21 cellular contexts compared by ENCODE assay signal in the genomic region with DNA sequence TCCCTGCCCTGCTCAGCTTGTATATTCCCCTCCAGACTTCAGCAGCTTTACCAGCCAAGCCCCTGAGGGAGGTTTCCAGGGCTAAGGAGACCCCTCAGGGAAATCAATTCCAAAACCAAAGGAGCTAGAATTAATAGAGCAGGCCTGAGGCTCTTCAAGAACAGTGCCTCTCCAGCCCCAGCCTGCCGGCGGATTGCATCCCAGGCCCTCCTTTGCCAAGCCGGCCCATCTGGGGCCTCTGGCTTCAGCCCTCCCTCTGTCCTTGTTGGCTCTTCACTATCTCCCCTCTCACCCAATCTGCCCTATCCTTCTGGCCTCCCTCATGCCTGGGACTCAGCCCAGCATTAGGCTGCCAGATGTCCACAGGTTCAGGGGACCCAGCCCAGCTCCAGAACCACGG. TPM values are rescaled to one million over a fixed set of nuclear protein-coding genes. Genes with fewer than 3 reads are reported as not detected.
DNase-seq lines count a peak whose midpoint lies in the region; ATAC-seq and TF ChIP-seq lines count a peak whose summit lies in the region.
"Had no signal": no experiment of that assay in that cellular context is flagged by ENCODE, and none has a peak within 500 bp of the region (broad histone marks: within the 10 kb centered on the region; RNA-seq: fewer than 3 reads in every experiment).

No MANE protein-coding gene starts in this region.

- TF ChIP-seq POLR2A in adrenal gland (IDR thresholded peaks at IDR 0.05): no peak

- no peak overlapping the region for H3K4me3 ChIP-seq in adrenal gland
- H3K4me3 ChIP-seq: GM12878, GM23248, HAP-1, Peyer's patch had no signal

- peak; percentile 74 for ATAC-seq in Right ventricle myocardium superior (ENCODE audit: poor library complexity)
- ATAC-seq in left ventricle myocardium superior: peak; percentile 75
- ATAC-seq: GM12878 had no signal

- H3K36me3 ChIP-seq in adrenal gland (replicated peaks in 1 of 2): no peaks in the 10 kb centered on the region
- H3K36me3 ChIP-seq: HAP-1, Peyer's patch had no signal

- DNase-seq in Right ventricle myocardium superior: no peak
- no peak for DNase-seq in cardiac septum (ENCODE audit: low spot score)
- DNase-seq in adrenal gland: peak in 4 of 7 donors; percentile 28 to 56 (median 50)
- DNase-seq in left ventricle myocardium superior: no peak
- DNase-seq in globus pallidus (ENCODE audit: low spot score): no peak
- no peak for DNase-seq in activated CD4-positive, alpha-beta T cell treated with anti-CD3 and anti-CD28 coated beads, Interleukin-2, amount 50 U/mL, for 4 hours
- DNase-seq in HuH-7 (ENCODE audit: low spot score): no peak
- DNase-seq in NCI-H345 (lab: John Stamatoyannopoulos, UW): no peak
- DNase-seq: 8988T; DMS153; GF-D8; GM23248; Karpas-422; NCI-H1417 treated with DMSO at 0.1 percent for 48 hours; NCI-H2029; NK-92 treated with Interleukin-12 subunit alpha and Interleukin-12 subunit beta, amount 100 ng/mL, for 24 hours; Peyer's patch had no signal

- intact Hi-C loops in Right ventricle myocardium superior (cut with DNase I) (no loop called here), cardiac septum (cut with DNase I) (no loop called here), adrenal gland (cut with DNase I) (no loop called here), left ventricle myocardium superior (cut with micrococcal nuclease) (no loop called here)

- no peak for TF ChIP-seq CTCF in adrenal gland (IDR thresholded peaks at IDR 0.05)

- no peak overlapping the region for H3K27ac ChIP-seq in adrenal gland
- H3K27ac ChIP-seq: GM23248, Peyer's patch had no signal

- H3K9me3 ChIP-seq in adrenal gland (replicated peaks in 1 of 3): no peaks in the 10 kb centered on the region
- H3K9me3 ChIP-seq: HAP-1, Peyer's patch had no signal

- H3K27me3 ChIP-seq in adrenal gland: no peaks in the 10 kb centered on the region
- H3K27me3 ChIP-seq: Peyer's patch had no signal

- peaks cover 1 to 13% of the 10 kb centered on the region in 2 donors for H3K4me1 ChIP-seq in adrenal gland (replicated peaks in 1 of 2)
- H3K4me1 ChIP-seq: HAP-1, Peyer's patch had no signal

- 45 to 56% (median 54%) methylated on average over 4 of the region's 4 CpGs for WGBS in adrenal gland, 4 donors

RNA-seq across cellular contexts. Expression of a gene that starts 5.8 kb away (rescaled TPM):
- 0.30 TPM for total RNA-seq in Right ventricle myocardium superior
- total RNA-seq in cardiac septum: 0.70 TPM
- total RNA-seq in adrenal gland: 10 to 100 TPM; 24.4 to 68.5 (median 49.9) TPM
- 10 to 100 TPM; 17.8 to 36.5 (median 28.1) TPM for polyA plus RNA-seq in adrenal gland
- total RNA-seq in left ventricle myocardium superior: 1.6 TPM
- total RNA-seq: GM12878 had no signal
- polyA plus RNA-seq: CD14-positive monocyte, GM12878, IgD-negative memory B cell had no signal

Comparison
In these comparisons a context has a peak if more than half of its experiments do, and no peak if none do; other contexts are left out.
1. DNase-seq: peak in adrenal gland (4 of 7); none in Right ventricle myocardium superior (single experiment), cardiac septum (single experiment), left ventricle myocardium superior (single experiment), globus pallidus (single experiment), activated CD4-positive, alpha-beta T cell treated with anti-CD3 and anti-CD28 coated beads, Interleukin-2, amount 50 U/mL, for 4 hours (0 of 2), HuH-7 (single experiment) and NCI-H345 (single experiment).